ENCODE assay signal across 21 cellular contexts in genomic region chr1:165069829-165070228, GRCh38.
DNase-seq lines count a peak whose midpoint lies in the region; ATAC-seq lines count a peak whose summit lies in the region.
"Had no signal": no experiment of that assay in that cellular context is flagged by ENCODE, and none has a peak within 500 bp of the region (broad histone marks: within the 10 kb centered on the region; RNA-seq: fewer than 3 reads in every experiment).

No MANE protein-coding gene starts in this region.

- DNase-seq in DMS153 (lab: John Stamatoyannopoulos, UW) (peak; percentile 83), NCI-H2081 treated with DMSO at 0.1 percent for 48 hours (lab: John Stamatoyannopoulos, UW) (peak; percentile 35), amygdala (lab: John Stamatoyannopoulos, UW) (peak in 29 of 56 donors; percentile 1 to 86 (median 27)), middle frontal gyrus (ENCODE audit: extremely low spot score, low spot score) (peak; percentile 69), HuH-7 (ENCODE audit: low spot score) (no peak), hepatic stellate cell (ENCODE audit: low spot score) (no peak)
- DNase-seq: activated gamma-delta T cell treated with Interleukin-2 at 50 U/mL for 16 hours; foreskin keratinocyte; kidney glomerular epithelial cell; mesendoderm; NCI-H2107; PC-9; SJCRH30; stimulated activated CD4-positive, alpha-beta T cell treated with anti-CD3 and anti-CD28 coated beads, Interleukin-1b, Interleukin-23, amount 100 ng/mL, for 48 hours; stimulated activated naive B cell treated with anti-CD40 and anti-IgM and Interleukin-4, amounts not matched to agents 10 μg/mL and 1 μg/mL and 100 μg/mL, for 72 hours; thyroid gland; WERI-Rb-1 had no signal

- ATAC-seq in HG02885 (IDR thresholded peaks at IDR 0.05; ENCODE audit: poor library complexity, unreplicated experiment) (no peak), HG02610 (IDR thresholded peaks at IDR 0.05; ENCODE audit: unreplicated experiment) (no peak)
- ATAC-seq: foreskin keratinocyte; GM12878; GM23338; stimulated activated naive B cell treated with anti-CD40 and anti-IgM and Interleukin-4, amounts not matched to agents 10 μg/mL and 1 μg/mL and 100 μg/mL, for 72 hours had no signal

Comparison
In these comparisons a context has a peak if more than half of its experiments do, and no peak if none do; other contexts are left out.
1. DNase-seq: peak in DMS153 (single experiment), NCI-H2081 treated with DMSO at 0.1 percent for 48 hours (single experiment), amygdala (29 of 56) and middle frontal gyrus (single experiment); none in HuH-7 (single experiment) and hepatic stellate cell (single experiment).